In genomic region chr17:19362293-19363113, GRCh38 we compare ENCODE assay signal across 8 cellular contexts. TPM values are rescaled to one million over a fixed set of nuclear protein-coding genes. Genes with fewer than 3 reads are reported as not detected.
A peak's percentile ranks its signal among the peaks of the same experiment; 100 is the strongest.
DNase-seq lines count a peak whose midpoint lies in the region; FAIRE-seq and TF ChIP-seq lines count a peak whose summit lies in the region.

Gene B9D1 (minus strand): TSS chr17:19362723. CDS start chr17:19362569, 154 bp downstream.

- TF ChIP-seq EP300 in suprapubic skin (IDR thresholded peaks at IDR 0.05), result no peak

- H3K4me3 ChIP-seq in MG63, result peak within 1 kb of the TSS; percentile 77
- peak within 1 kb of the TSS; percentile 62 for H3K4me3 ChIP-seq in SJSA1
- peak within 1 kb of the TSS; percentile 75 for H3K4me3 ChIP-seq in suprapubic skin

- no peak within 1 kb of the TSS for H3T11ph ChIP-seq in H9 (ENCODE audit: low read length)

- H3K4me1 ChIP-seq in H9 (ENCODE audit: insufficient read depth, low read length), result no peaks in the 10 kb centered on the region
- H3K4me1 ChIP-seq in SJSA1 (replicated peaks), result peaks cover 13% of the 10 kb centered on the region
- H3K4me1 ChIP-seq in suprapubic skin, result peaks cover 22% of the 10 kb centered on the region

- H3K27me3 ChIP-seq in H9 (ENCODE audit: insufficient read depth, low read length) (no peaks in the 10 kb centered on the region), MG63 (no peaks in the 10 kb centered on the region), SJSA1 (replicated peaks) (no peaks in the 10 kb centered on the region), suprapubic skin (no peaks in the 10 kb centered on the region)

- CTCF ChIA-PET in activated naive CD4-positive, alpha-beta T cell treated with anti-CD3 and anti-CD28 coated beads, Interleukin-2, amount 10 ng/mL, durations not matched to agents 7 days and 5 days (lab: Charles Lee), result interaction anchor here (0.6 to 5.9 kb wide), 24 partner anchors 8 to 929 kb away, joined by 3 to 102 read pairs (median 4); partner anchors contain the start of gene MAPK7

- H3K79me1 ChIP-seq in H9 (ENCODE audit: insufficient read depth, low read depth, low read length, poor library complexity, severe bottlenecking), result no peaks in the 10 kb centered on the region

- TF ChIP-seq CTCF in H9 (conservative IDR thresholded peaks at IDR 0.05) (peak; percentile 99), suprapubic skin (IDR thresholded peaks at IDR 0.05) (peak; percentile 89 to 95)

- no peak within 1 kb of the TSS for H2BK120ac ChIP-seq in H9 (ENCODE audit: low read depth, low read length, poor library complexity, severe bottlenecking)

- H3K27me3 Mint-ChIP-seq in H9 (ENCODE audit: low read depth), result peaks cover 5% of the 10 kb centered on the region; the same call in 1 of the 2 replicates
- H3K27me3 Mint-ChIP-seq in activated naive CD4-positive, alpha-beta T cell treated with anti-CD3 and anti-CD28 coated beads, Interleukin-2, amount 10 ng/mL, durations not matched to agents 7 days and 5 days, result peaks cover 74% of the 10 kb centered on the region

- H2BK15ac ChIP-seq in H9 (ENCODE audit: low read depth, low read length), result no peak within 1 kb of the TSS

- no peak within 1 kb of the TSS for H3K23ac ChIP-seq in H9 (ENCODE audit: insufficient read length, low read depth, low read length)

- H3K27ac ChIP-seq in H9 (ENCODE audit: insufficient read length, low read depth, low read length), result no peak within 1 kb of the TSS
- H3K27ac ChIP-seq in SJSA1, result peak within 1 kb of the TSS; percentile 87
- peak within 1 kb of the TSS; percentile 75 for H3K27ac ChIP-seq in suprapubic skin

- peak; percentile 78 for FAIRE-seq in G401.6 (lab: Jason Lieb, UNC)

- DNase-seq in H9 (peak; percentile 92), MG63 (peak; percentile 74), SJSA1 (ENCODE audit: low read depth in 1 of 2, low spot score in 2 of 2) (peak; percentile 89 to 96), germinal center (ENCODE audit: low spot score) (peak; percentile 98), nucleus accumbens (lab: John Stamatoyannopoulos, UW) (peak in 55 of 56 donors; percentile 76 to 99 (median 93)), suprapubic skin (ENCODE audit: low spot score in 2 of 2) (peak; percentile 94 to 96)
- DNase-seq in activated naive CD4-positive, alpha-beta T cell treated with anti-CD3 and anti-CD28 coated beads, Interleukin-2, amount 10 ng/mL, durations not matched to agents 7 days and 5 days, result peak; percentile 94

- H3K4me1 Mint-ChIP-seq in H9, result peaks cover 22 to 30% of the 10 kb centered on the region in 2 experiments
- peaks cover 26% of the 10 kb centered on the region for H3K4me1 Mint-ChIP-seq in activated naive CD4-positive, alpha-beta T cell treated with anti-CD3 and anti-CD28 coated beads, Interleukin-2, amount 10 ng/mL, durations not matched to agents 7 days and 5 days

- H3K27ac Mint-ChIP-seq in H9, result peak within 1 kb of the TSS in 2 of 3 experiments; percentile 53 to 89; a peak in 4 of 7 replicates
- peak within 1 kb of the TSS; percentile 78 for H3K27ac Mint-ChIP-seq in activated naive CD4-positive, alpha-beta T cell treated with anti-CD3 and anti-CD28 coated beads, Interleukin-2, amount 10 ng/mL, durations not matched to agents 7 days and 5 days

- no CpG with 5 or more reads among the region's 82 CpGs for WGBS in H9 (ENCODE audit: extremely low coverage, insufficient read length, low lambda C conversion rate)
- WGBS in suprapubic skin, result 0% methylated on average over 27 of the region's 82 CpGs

- no peaks in the 10 kb centered on the region for H3K23me2 ChIP-seq in H9 (ENCODE audit: insufficient read length, low read depth, low read length, poor library complexity, severe bottlenecking)

- H4K8ac ChIP-seq in H9 (replicated peaks; ENCODE audit: insufficient read length, low read depth, low read length), result no peak within 1 kb of the TSS

- peak within 1 kb of the TSS; percentile 33; the same call in 1 of the 2 replicates for H3K14ac ChIP-seq in H9 (ENCODE audit: insufficient read depth, low read length)

- no peaks in the 10 kb centered on the region for H4K20me1 ChIP-seq in H9 (ENCODE audit: control insufficient read depth, insufficient read depth, insufficient read length)

- H3K4ac ChIP-seq in H9 (ENCODE audit: low read depth, low read length), result no peak within 1 kb of the TSS

- H3K36me3 Mint-ChIP-seq in H9 (ENCODE audit: insufficient read depth in 1 of 3, low read depth in 3 of 3), result peaks cover 8 to 23% (median 21%) of the 10 kb centered on the region in 3 experiments
- H3K36me3 Mint-ChIP-seq in activated naive CD4-positive, alpha-beta T cell treated with anti-CD3 and anti-CD28 coated beads, Interleukin-2, amount 10 ng/mL, durations not matched to agents 7 days and 5 days, result no peaks in the 10 kb centered on the region

- no peak within 1 kb of the TSS for H3K18ac ChIP-seq in H9 (ENCODE audit: insufficient read length, low read depth, low read length)

- H3K79me2 ChIP-seq in H9 (ENCODE audit: insufficient read depth, low read length), result no peaks in the 10 kb centered on the region

- no peak within 1 kb of the TSS for H3K56ac ChIP-seq in H9 (ENCODE audit: insufficient read length, low read depth, low read length)

- H3K4me2 ChIP-seq in H9 (ENCODE audit: insufficient read depth, insufficient read length, low read length), result peak within 1 kb of the TSS; percentile 58

- H3K4me3 Mint-ChIP-seq in H9, result peak within 1 kb of the TSS; percentile 84 to 88
- H3K4me3 Mint-ChIP-seq in activated naive CD4-positive, alpha-beta T cell treated with anti-CD3 and anti-CD28 coated beads, Interleukin-2, amount 10 ng/mL, durations not matched to agents 7 days and 5 days, result peak within 1 kb of the TSS; percentile 82

- peak within 1 kb of the TSS; percentile 58 for H3K9ac ChIP-seq in H9 (ENCODE audit: extremely low read depth, insufficient read length, low read length)

- H4K5ac ChIP-seq in H9 (ENCODE audit: insufficient read length, low read depth, low read length), result no peak within 1 kb of the TSS

- TF ChIP-seq POLR2A in suprapubic skin (IDR thresholded peaks at IDR 0.05), result no peak

- no peak within 1 kb of the TSS for H2BK20ac ChIP-seq in H9 (ENCODE audit: low read depth, low read length, poor library complexity, severe bottlenecking)

- H2BK12ac ChIP-seq in H9 (ENCODE audit: insufficient read length, low read depth, low read length), result no peak within 1 kb of the TSS

- no peak within 1 kb of the TSS for H2BK5ac ChIP-seq in H9 (ENCODE audit: insufficient read length, low read length)

- H3K9me3 ChIP-seq in H9 (ENCODE audit: control insufficient read depth, low read depth, low read length), result no peaks in the 10 kb centered on the region
- no peaks in the 10 kb centered on the region for H3K9me3 ChIP-seq in MG63
- H3K9me3 ChIP-seq in SJSA1 (replicated peaks), result no peaks in the 10 kb centered on the region
- no peaks in the 10 kb centered on the region for H3K9me3 ChIP-seq in suprapubic skin

- no peak within 1 kb of the TSS for H2AFZ ChIP-seq in H9 (ENCODE audit: low read length)

- no peaks in the 10 kb centered on the region; a peak in 1 of 5 replicates for H3K9me3 Mint-ChIP-seq in H9
- H3K9me3 Mint-ChIP-seq in activated naive CD4-positive, alpha-beta T cell treated with anti-CD3 and anti-CD28 coated beads, Interleukin-2, amount 10 ng/mL, durations not matched to agents 7 days and 5 days, result no peaks in the 10 kb centered on the region

- H2AK5ac ChIP-seq in H9 (ENCODE audit: insufficient read length, low read length), result no peak within 1 kb of the TSS

- H4K91ac ChIP-seq in H9 (ENCODE audit: insufficient read length, low read depth, low read length), result no peak within 1 kb of the TSS

- no peaks in the 10 kb centered on the region for H3K36me3 ChIP-seq in MG63
- no peaks in the 10 kb centered on the region for H3K36me3 ChIP-seq in SJSA1
- H3K36me3 ChIP-seq in suprapubic skin, result peaks cover 5% of the 10 kb centered on the region

RNA-seq across cellular contexts. Expression of gene B9D1, which starts in this region (rescaled TPM):
- total RNA-seq in H9 (2021) (27.4 and 30.4 TPM in 2 replicates), suprapubic skin (10 to 100 TPM; 10.7 to 21.7 (median 17.3) TPM)
- total RNA-seq in MG63 (2014; rRNA removed; shearing (Covaris generic); ENCODE audit: low replicate concordance), result 14.8 and 30.2 TPM in 2 replicates
- total RNA-seq in SJSA1 (2014; rRNA removed; shearing (Covaris generic)), result 25.9 and 28.0 TPM in 2 replicates
